ENCODE assay signal across 1 cellular context in the genomic region with DNA sequence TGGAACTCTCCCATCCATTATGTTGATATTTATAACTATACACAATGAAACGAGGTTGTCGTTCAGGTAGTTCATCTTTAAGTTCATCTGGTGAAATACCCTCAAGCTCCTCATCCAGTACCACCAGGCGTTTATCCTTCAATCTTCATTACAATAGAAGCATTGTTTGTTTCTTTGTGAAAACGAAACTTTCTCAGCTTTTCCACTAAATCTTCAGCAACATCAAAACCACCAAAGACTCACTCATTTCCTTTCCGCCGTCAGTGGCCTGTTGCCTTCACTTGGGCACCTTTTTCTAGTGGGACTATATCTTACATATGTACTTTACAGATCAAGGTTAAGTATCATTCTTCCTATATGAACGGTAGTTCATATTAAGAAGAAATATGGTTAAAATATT.
A peak's percentile ranks its signal among the peaks of the same experiment; 100 is the strongest.
TF ChIP-seq lines count a peak whose summit lies in the region.

No MANE protein-coding gene starts in this region.

TF ChIP-seq in K562, 482 proteins besides CTCF, POLR2A, EP300 and RAD21:
- TF ChIP-seq VEZF1 (CRISPR knock-in tag; IDR thresholded peaks at IDR 0.05) (no peak), SOX6 (IDR thresholded peaks at IDR 0.05) (0 out of 2 replicates have a peak, but pooled peaks have one; percentile 30)
